22 cellular contexts compared by ENCODE assay signal in genomic region chr14:100322138-100322957, GRCh38. TPM values are rescaled to one million over a fixed set of nuclear protein-coding genes. Genes with fewer than 3 reads are reported as not detected.
A peak's percentile ranks its signal among the peaks of the same experiment; 100 is the strongest.
DNase-seq lines count a peak whose midpoint lies in the region; ATAC-seq, FAIRE-seq and TF ChIP-seq lines count a peak whose summit lies in the region.
"Had no signal": no experiment of that assay in that cellular context is flagged by ENCODE, and none has a peak within 500 bp of the region (broad histone marks: within the 10 kb centered on the region; RNA-seq: fewer than 3 reads in every experiment).

No MANE protein-coding gene starts in this region.

- intact Hi-C loops in activated CD4-positive, alpha-beta T cell treated with anti-CD3 and anti-CD28 coated beads, Interleukin-2, amount 10 ng/mL, durations not matched to agents 24 days and 14 days (cut with micrococcal nuclease): no loop called here
- intact Hi-C loops in GM12878 (cut with micrococcal nuclease; ENCODE audit: unreplicated experiment): no loop called here
- intact Hi-C loops in right lobe of liver (cut with DNase I): no loop called here

- no TSS peak for BruUV-seq in GM12878 (replicated peaks; lab: Mats Ljungman, UMichigan)

- TF ChIP-seq POLR2A in GM12878 (IDR thresholded peaks at IDR 0.05; ENCODE audit: low read depth, low read length) (no peak), right lobe of liver (IDR thresholded peaks at IDR 0.05) (no peak)

- no peak overlapping the region for H3K4me2 ChIP-seq in GM12878 (ENCODE audit: control insufficient read depth, insufficient read depth)

- RAD21 ChIA-PET in GM12878 (lab: Charles Lee; ENCODE audit: unreplicated experiment): no interaction called here

- DNase-seq in activated CD4-positive, alpha-beta T cell treated with anti-CD3 and anti-CD28 coated beads, Interleukin-2, amount 10 ng/mL, durations not matched to agents 24 days and 14 days: no peak
- no peak for DNase-seq in activated CD4-positive, alpha-beta T cell treated with anti-CD3 and anti-CD28 coated beads, Interleukin-2, amount 50 U/mL, for 48 hours
- no peak for DNase-seq in GM12878 (ENCODE audit: low read depth, low spot score)
- no peak for DNase-seq in right lobe of liver
- no peak for DNase-seq in stimulated activated naive B cell treated with anti-CD40 and anti-IgM and Interleukin-4, amounts not matched to agents 10 μg/mL and 1 μg/mL and 100 μg/mL, for 72 hours
- no peak for DNase-seq in hepatic stellate cell (ENCODE audit: low spot score)
- DNase-seq: BE2C; CD4-positive, alpha-beta T cell; EL; NCI-H1048; NCI-H1436 treated with DMSO at 0.1 percent for 48 hours; NCI-H2081; Right ventricle myocardium superior had no signal

- H3K4me1 ChIP-seq in GM12878 (ENCODE audit: control insufficient read depth, insufficient read depth, low read length) (peaks cover 10% of the 10 kb centered on the region), right lobe of liver (peaks cover 0 to 45% (median 12%) of the 10 kb centered on the region in 4 donors)
- H3K4me1 ChIP-seq: BE2C had no signal

- ATAC-seq in GM12878: no peak
- ATAC-seq in right lobe of liver: no peak
- no peak for ATAC-seq in stimulated activated naive B cell treated with anti-CD40 and anti-IgM and Interleukin-4, amounts not matched to agents 10 μg/mL and 1 μg/mL and 100 μg/mL, for 72 hours (replicated peaks)
- ATAC-seq in GM18517 (IDR thresholded peaks at IDR 0.05; ENCODE audit: unreplicated experiment): no peak
- no peak for ATAC-seq in HG03025 (IDR thresholded peaks at IDR 0.05; ENCODE audit: low FRiP score, unreplicated experiment)

- SMC1A ChIA-PET in GM12878 (lab: Charles Lee; ENCODE audit: uncharacterized antibody, unreplicated experiment): no interaction called here

- H3K27me3 ChIP-seq in GM12878 (replicated peaks in 1 of 2; ENCODE audit: control insufficient read depth in 2 of 2, insufficient read depth in 2 of 2, low read length in 1 of 2): no peaks in the 10 kb centered on the region
- no peaks in the 10 kb centered on the region for H3K27me3 ChIP-seq in right lobe of liver
- H3K27me3 ChIP-seq: BE2C had no signal

- no peaks in the 10 kb centered on the region for H3K36me3 Mint-ChIP-seq in activated CD4-positive, alpha-beta T cell treated with anti-CD3 and anti-CD28 coated beads, Interleukin-2, amount 10 ng/mL, durations not matched to agents 24 days and 14 days (ENCODE audit: low read depth)
- no peaks in the 10 kb centered on the region for H3K36me3 Mint-ChIP-seq in stimulated activated naive B cell treated with anti-CD40 and anti-IgM and Interleukin-4, amounts not matched to agents 10 μg/mL and 1 μg/mL and 100 μg/mL, for 72 hours

- H3K27ac ChIP-seq in GM12878 (ENCODE audit: control insufficient read depth, insufficient read depth) (no peak overlapping the region), right lobe of liver (peak overlapping the region; percentile 50 to 92 (median 78))
- H3K27ac ChIP-seq: 22Rv1 had no signal

- TF ChIP-seq RAD21 in GM12878 (IDR thresholded peaks at IDR 0.05; ENCODE audit: insufficient read depth, low read depth, low read length): no peak

- H3K36me3 ChIP-seq in GM12878 (ENCODE audit: control insufficient read depth in 2 of 2, insufficient read depth in 2 of 2, low read length in 1 of 2): no peaks in the 10 kb centered on the region
- H3K36me3 ChIP-seq in right lobe of liver: peaks cover 0 to 20% (median 2%) of the 10 kb centered on the region in 4 donors
- H3K36me3 ChIP-seq: BE2C had no signal

- CTCF ChIA-PET in GM12878 (lab: Yijun Ruan, JAX): no interaction called here

- POLR2A ChIA-PET in GM12878 (lab: Charles Lee): no interaction called here

- no peak for TF ChIP-seq CTCF in GM12878 (IDR thresholded peaks at IDR 0.05 in 2 of 3, conservative IDR thresholded peaks at IDR 0.05 in 1 of 3; ENCODE audit: control insufficient read depth in 2 of 3, extremely low read depth in 1 of 3, insufficient read depth in 1 of 3, low read depth in 3 of 3, low read length in 3 of 3)
- TF ChIP-seq CTCF in right lobe of liver (IDR thresholded peaks at IDR 0.05): no peak

- H3K4me1 Mint-ChIP-seq in activated CD4-positive, alpha-beta T cell treated with anti-CD3 and anti-CD28 coated beads, Interleukin-2, amount 10 ng/mL, durations not matched to agents 24 days and 14 days: peaks cover 4% of the 10 kb centered on the region
- H3K4me1 Mint-ChIP-seq in stimulated activated naive B cell treated with anti-CD40 and anti-IgM and Interleukin-4, amounts not matched to agents 10 μg/mL and 1 μg/mL and 100 μg/mL, for 72 hours: peaks cover 0 to 9% of the 10 kb centered on the region in 2 donors

- H3K9me3 Mint-ChIP-seq in activated CD4-positive, alpha-beta T cell treated with anti-CD3 and anti-CD28 coated beads, Interleukin-2, amount 10 ng/mL, durations not matched to agents 24 days and 14 days: no peaks in the 10 kb centered on the region
- H3K9me3 Mint-ChIP-seq in stimulated activated naive B cell treated with anti-CD40 and anti-IgM and Interleukin-4, amounts not matched to agents 10 μg/mL and 1 μg/mL and 100 μg/mL, for 72 hours: no peaks in the 10 kb centered on the region
- H3K9me3 Mint-ChIP-seq: CD4-positive, alpha-beta T cell had no signal

- FAIRE-seq in GM12878 (lab: Jason Lieb, UNC): no peak
- FAIRE-seq: GM12891, GM18507, H54, RCC 7860 had no signal

- 50% methylated on average over 15 of the region's 15 CpGs for WGBS in GM12878 (ENCODE audit: insufficient coverage, insufficient replicate concordance, low lambda C conversion rate, missing lambda C conversion rate)
- WGBS in right lobe of liver (ENCODE audit: insufficient coverage, low coverage, low lambda C conversion rate, missing lambda C conversion rate): 51% methylated on average over 5 of the region's 15 CpGs

- in situ Hi-C loops in GM12878 (cut with MboI): no loop called here

- H3K9me3 ChIP-seq in GM12878 (replicated peaks; ENCODE audit: control insufficient read depth, insufficient read depth, low read length): no peaks in the 10 kb centered on the region
- H3K9me3 ChIP-seq in right lobe of liver: no peaks in the 10 kb centered on the region
- H3K9me3 ChIP-seq: BE2C had no signal

- no peaks in the 10 kb centered on the region for H3K27me3 Mint-ChIP-seq in activated CD4-positive, alpha-beta T cell treated with anti-CD3 and anti-CD28 coated beads, Interleukin-2, amount 10 ng/mL, durations not matched to agents 24 days and 14 days
- H3K27me3 Mint-ChIP-seq in stimulated activated naive B cell treated with anti-CD40 and anti-IgM and Interleukin-4, amounts not matched to agents 10 μg/mL and 1 μg/mL and 100 μg/mL, for 72 hours: no peaks in the 10 kb centered on the region
- H3K27me3 Mint-ChIP-seq: CD4-positive, alpha-beta T cell had no signal

- H3K9ac ChIP-seq in GM12878 (ENCODE audit: control insufficient read depth, insufficient read depth, low read length): no peak overlapping the region

- H3K4me3 ChIP-seq in GM12878: no peak overlapping the region
- H3K4me3 ChIP-seq in right lobe of liver: peak overlapping the region in 2 of 3 donors; percentile 71 to 87

- no peak for TF ChIP-seq EP300 in GM12878 (IDR thresholded peaks at IDR 0.05; ENCODE audit: borderline replicate concordance in 1 of 2, control insufficient read depth in 1 of 2, low read depth in 2 of 2, low read length in 2 of 2)

- no peak overlapping the region for H3K4me3 Mint-ChIP-seq in activated CD4-positive, alpha-beta T cell treated with anti-CD3 and anti-CD28 coated beads, Interleukin-2, amount 10 ng/mL, durations not matched to agents 24 days and 14 days
- H3K4me3 Mint-ChIP-seq in stimulated activated naive B cell treated with anti-CD40 and anti-IgM and Interleukin-4, amounts not matched to agents 10 μg/mL and 1 μg/mL and 100 μg/mL, for 72 hours: no peak overlapping the region
- H3K4me3 Mint-ChIP-seq: CD4-positive, alpha-beta T cell had no signal

- H4K20me1 ChIP-seq in GM12878 (ENCODE audit: control insufficient read depth, insufficient read depth): no peaks in the 10 kb centered on the region

- peak overlapping the region; percentile 34 for H3K27ac Mint-ChIP-seq in activated CD4-positive, alpha-beta T cell treated with anti-CD3 and anti-CD28 coated beads, Interleukin-2, amount 10 ng/mL, durations not matched to agents 24 days and 14 days
- H3K27ac Mint-ChIP-seq in stimulated activated naive B cell treated with anti-CD40 and anti-IgM and Interleukin-4, amounts not matched to agents 10 μg/mL and 1 μg/mL and 100 μg/mL, for 72 hours: peak overlapping the region; percentile 37
- H3K27ac Mint-ChIP-seq: CD4-positive, alpha-beta T cell had no signal

- no peak overlapping the region for H2AFZ ChIP-seq in GM12878 (ENCODE audit: control insufficient read depth, low read depth, low read length)

- H3K79me2 ChIP-seq in GM12878 (ENCODE audit: control insufficient read depth, insufficient read depth, low read length): no peaks in the 10 kb centered on the region

RNA-seq across cellular contexts. Expression of gene SLC25A47, which starts 0.8 kb away (rescaled TPM):
- total RNA-seq in activated CD4-positive, alpha-beta T cell treated with anti-CD3 and anti-CD28 coated beads, Interleukin-2, amount 10 ng/mL, durations not matched to agents 24 days and 14 days: not detected in 2 replicates
- total RNA-seq in GM12878 (2013; cell fraction: nucleolus; rRNA removed): not detected in 2 replicates
- total RNA-seq in GM12878 (2014; rRNA removed) (not detected in 2 replicates), GM12878 (2014; rRNA removed; fragmentation: Illumina TruSeq; extraction: Trizol) (not detected in 2 replicates), GM12878 (2021) (not detected in 2 replicates), right lobe of liver (100 to 1,000 TPM in 4 of 6 experiments, 10 to 100 TPM in 2; 74.8 to 378 (median 229) TPM)
- polyA plus RNA-seq in GM12878 (2011; ENCODE audit: low read depth): not detected
- polyA plus RNA-seq in GM12878 (2011; rRNA removed) (not detected in 2 replicates), GM12878 (2014; fragmentation: Illumina TruSeq; extraction: Trizol) (not detected in 2 replicates), GM12878 (2014; fragmentation: Nextera tagmentation; extraction: Ambion mirVana) (not detected), GM12878 (2014; rRNA removed) (0.14 TPM in 1 of 2 replicates, not detected in the other), GM12878 (2016; fragmentation: Nextera tagmentation; extraction: Ambion mirVana) (not detected)
- 0.03 TPM in 1 of 2 replicates, not detected in the other for polyA plus RNA-seq in GM12878 (2011; cell fraction: cytosol; rRNA removed)
- polyA plus RNA-seq in GM12878 (2011; cell fraction: nucleus; rRNA removed): 0.09 TPM in 1 of 2 replicates, not detected in the other
- polyA plus RNA-seq in GM12878 (2012): not detected in 2 replicates
- polyA minus RNA-seq in GM12878 (2011; rRNA and poly(A)+ RNA removed): not detected in 2 replicates
- polyA minus RNA-seq in GM12878 (2011; cell fraction: cytosol; rRNA and poly(A)+ RNA removed): not detected in 2 replicates
- polyA minus RNA-seq in GM12878 (2011; cell fraction: nucleus; rRNA and poly(A)+ RNA removed): not detected in 2 replicates
- total RNA-seq: CD4-positive, alpha-beta T cell; M059J; NCI-H460; Right ventricle myocardium superior had no signal

RNA-seq across cellular contexts. Expression of gene SLC25A29, which starts 16.1 kb away (rescaled TPM):
- total RNA-seq in activated CD4-positive, alpha-beta T cell treated with anti-CD3 and anti-CD28 coated beads, Interleukin-2, amount 10 ng/mL, durations not matched to agents 24 days and 14 days: 16.4 and 17.0 TPM in 2 replicates
- 131 and 162 TPM in 2 replicates for total RNA-seq in GM12878 (2013; cell fraction: nucleolus; rRNA removed)
- total RNA-seq in GM12878 (2014; rRNA removed) (10.3 and 12.1 TPM in 2 replicates), GM12878 (2014; rRNA removed; fragmentation: Illumina TruSeq; extraction: Trizol) (3.3 and 3.6 TPM in 2 replicates), GM12878 (2021) (11.6 and 12.3 TPM in 2 replicates), right lobe of liver (10 to 100 TPM; 14.1 to 30.3 (median 18.2) TPM)
- 2.8 TPM for polyA plus RNA-seq in GM12878 (2011; ENCODE audit: low read depth)
- polyA plus RNA-seq in GM12878 (2011; rRNA removed) (6.2 and 11.5 TPM in 2 replicates), GM12878 (2014; fragmentation: Illumina TruSeq; extraction: Trizol) (2.0 and 3.4 TPM in 2 replicates), GM12878 (2014; fragmentation: Nextera tagmentation; extraction: Ambion mirVana) (under 1 TPM in 1 of 2 experiments, not detected in 1; 0.42 TPM), GM12878 (2014; rRNA removed) (13.3 and 15.9 TPM in 2 replicates), GM12878 (2016; fragmentation: Nextera tagmentation; extraction: Ambion mirVana) (1 to 10 TPM; 4.0 TPM)
- 12.2 and 21.9 TPM in 2 replicates for polyA plus RNA-seq in GM12878 (2011; cell fraction: cytosol; rRNA removed)
- 94.5 and 119 TPM in 2 replicates for polyA plus RNA-seq in GM12878 (2011; cell fraction: nucleus; rRNA removed)
- 8.5 and 9.8 TPM in 2 replicates for polyA plus RNA-seq in GM12878 (2012)
- polyA minus RNA-seq in GM12878 (2011; rRNA and poly(A)+ RNA removed): 1.6 and 5.5 TPM in 2 replicates
- polyA minus RNA-seq in GM12878 (2011; cell fraction: cytosol; rRNA and poly(A)+ RNA removed): 1.8 and 4.8 TPM in 2 replicates
- polyA minus RNA-seq in GM12878 (2011; cell fraction: nucleus; rRNA and poly(A)+ RNA removed): 10.3 and 12.6 TPM in 2 replicates

RNA-seq across cellular contexts. Expression of gene WDR25, which starts 53.9 kb away (rescaled TPM):
- total RNA-seq in activated CD4-positive, alpha-beta T cell treated with anti-CD3 and anti-CD28 coated beads, Interleukin-2, amount 10 ng/mL, durations not matched to agents 24 days and 14 days: 7.2 and 7.3 TPM in 2 replicates
- total RNA-seq in GM12878 (2013; cell fraction: nucleolus; rRNA removed): 8.4 and 10.7 TPM in 2 replicates
- 7.6 and 8.2 TPM in 2 replicates for total RNA-seq in GM12878 (2014; rRNA removed)
- 3.2 and 4.1 TPM in 2 replicates for total RNA-seq in GM12878 (2014; rRNA removed; fragmentation: Illumina TruSeq; extraction: Trizol)
- total RNA-seq in GM12878 (2021): 5.0 and 5.7 TPM in 2 replicates
- polyA plus RNA-seq in GM12878 (2011; ENCODE audit: low read depth): 1.2 TPM
- polyA plus RNA-seq in GM12878 (2011; rRNA removed): 2.6 and 5.0 TPM in 2 replicates
- polyA plus RNA-seq in GM12878 (2011; cell fraction: cytosol; rRNA removed): 5.5 and 7.9 TPM in 2 replicates
- 5.1 and 6.7 TPM in 2 replicates for polyA plus RNA-seq in GM12878 (2011; cell fraction: nucleus; rRNA removed)
- polyA plus RNA-seq in GM12878 (2012): 3.3 TPM in 2 replicates
- polyA plus RNA-seq in GM12878 (2014; fragmentation: Illumina TruSeq; extraction: Trizol): 3.6 and 6.4 TPM in 2 replicates
- under 1 TPM; 0.16 to 0.86 TPM for polyA plus RNA-seq in GM12878 (2014; fragmentation: Nextera tagmentation; extraction: Ambion mirVana)
- 4.9 and 6.1 TPM in 2 replicates for polyA plus RNA-seq in GM12878 (2014; rRNA removed)
- 1 to 10 TPM; 8.6 to 9.0 TPM for polyA plus RNA-seq in GM12878 (2016; fragmentation: Nextera tagmentation; extraction: Ambion mirVana)
- 4.0 and 8.5 TPM in 2 replicates for polyA minus RNA-seq in GM12878 (2011; rRNA and poly(A)+ RNA removed)
- 2.5 and 3.1 TPM in 2 replicates for polyA minus RNA-seq in GM12878 (2011; cell fraction: cytosol; rRNA and poly(A)+ RNA removed)
- polyA minus RNA-seq in GM12878 (2011; cell fraction: nucleus; rRNA and poly(A)+ RNA removed): 4.8 and 5.2 TPM in 2 replicates
- total RNA-seq in right lobe of liver: 1 to 10 TPM; 3.5 to 8.2 (median 4.5) TPM

Comparison
In these comparisons a context has a peak if more than half of its experiments do, and no peak if none do; other contexts are left out.
1. RNA of gene SLC25A47, which starts 0.8 kb away (total RNA-seq): 74.8 to 378 TPM in right lobe of liver; not detected in activated CD4-positive, alpha-beta T cell treated with anti-CD3 and anti-CD28 coated beads, Interleukin-2, amount 10 ng/mL, durations not matched to agents 24 days and 14 days and not detected in GM12878; every median in the first group is over 10 times any median in the second.